ENCODE assay signal across 18 cellular contexts in the genomic region with DNA sequence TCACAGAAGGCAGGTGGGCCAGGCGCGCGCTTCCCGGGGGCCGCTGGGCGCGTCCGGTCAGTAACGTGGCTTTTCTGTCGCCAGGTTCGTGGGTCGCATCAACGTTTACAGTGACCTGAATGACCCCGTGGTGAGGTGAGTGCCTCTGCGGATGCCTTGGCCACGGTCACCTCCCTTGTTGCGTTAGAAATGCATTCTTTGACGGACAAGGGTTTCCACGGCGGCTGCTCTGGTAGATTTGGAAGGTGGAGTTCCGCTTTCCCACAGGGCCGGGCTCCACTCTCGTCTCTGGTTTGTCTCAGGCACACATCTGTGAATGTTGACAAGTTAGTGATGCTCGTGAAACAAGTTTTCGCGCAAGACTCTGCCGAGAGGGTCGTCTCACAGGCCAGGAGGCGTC.
DNase-seq lines count a peak whose midpoint lies in the region; ATAC-seq and TF ChIP-seq lines count a peak whose summit lies in the region.
"Had no signal": no experiment of that assay in that cellular context is flagged by ENCODE, and none has a peak within 500 bp of the region (broad histone marks: within the 10 kb centered on the region; RNA-seq: fewer than 3 reads in every experiment).

No MANE protein-coding gene starts in this region.

- H3K4me1 Mint-ChIP-seq in activated CD8-positive, alpha-beta memory T cell treated with anti-CD3 and anti-CD28 coated beads, Interleukin-2, amount 10 ng/mL, durations not matched to agents 7 days and 5 days: no peaks in the 10 kb centered on the region
- no peaks in the 10 kb centered on the region for H3K4me1 Mint-ChIP-seq in nephron progenitor cell
- H3K4me1 Mint-ChIP-seq in T-helper 2 cell treated with Interferon-gamma antibody and Interleukin-4, amounts not matched to agents 5 μg/mL and 100 μg/mL, for 36 hours (ENCODE audit: low read depth): no peaks in the 10 kb centered on the region
- H3K4me1 Mint-ChIP-seq: CD14-positive monocyte, H9 had no signal

- whole genome bisulfite sequencing in heart left ventricle, 4 donors: 64 to 80% (median 72%) methylated on average over 28 to 29 of the region's 29 CpGs
- 94 to 96% methylated on average over 29 of the region's 29 CpGs for WGBS in sigmoid colon, 2 donors

- peaks cover 33% of the 10 kb centered on the region for H3K36me3 Mint-ChIP-seq in activated CD8-positive, alpha-beta memory T cell treated with anti-CD3 and anti-CD28 coated beads, Interleukin-2, amount 10 ng/mL, durations not matched to agents 7 days and 5 days
- peaks cover 76% of the 10 kb centered on the region for H3K36me3 Mint-ChIP-seq in nephron progenitor cell (ENCODE audit: low read depth)
- peaks cover 49% of the 10 kb centered on the region for H3K36me3 Mint-ChIP-seq in T-helper 2 cell treated with Interferon-gamma antibody and Interleukin-4, amounts not matched to agents 5 μg/mL and 100 μg/mL, for 36 hours (ENCODE audit: low read depth)

- no peaks in the 10 kb centered on the region for H3K27me3 Mint-ChIP-seq in activated CD8-positive, alpha-beta memory T cell treated with anti-CD3 and anti-CD28 coated beads, Interleukin-2, amount 10 ng/mL, durations not matched to agents 7 days and 5 days
- peaks cover 2% of the 10 kb centered on the region for H3K27me3 Mint-ChIP-seq in nephron progenitor cell (ENCODE audit: low read depth, poor library complexity)
- no peaks in the 10 kb centered on the region for H3K27me3 Mint-ChIP-seq in T-helper 2 cell treated with Interferon-gamma antibody and Interleukin-4, amounts not matched to agents 5 μg/mL and 100 μg/mL, for 36 hours (ENCODE audit: low read depth)

- H3K27ac ChIP-seq in heart left ventricle (no peak overlapping the region), sigmoid colon (no peak overlapping the region)
- H3K27ac ChIP-seq: 22Rv1, HL-60 had no signal

- no peak overlapping the region for H3K4me3 Mint-ChIP-seq in activated CD8-positive, alpha-beta memory T cell treated with anti-CD3 and anti-CD28 coated beads, Interleukin-2, amount 10 ng/mL, durations not matched to agents 7 days and 5 days
- H3K4me3 Mint-ChIP-seq in nephron progenitor cell: no peak overlapping the region
- no peak overlapping the region for H3K4me3 Mint-ChIP-seq in T-helper 2 cell treated with Interferon-gamma antibody and Interleukin-4, amounts not matched to agents 5 μg/mL and 100 μg/mL, for 36 hours
- H3K4me3 Mint-ChIP-seq: CD14-positive monocyte; CD8-positive, alpha-beta T cell; H9 had no signal

- H3K9me3 ChIP-seq in heart left ventricle: no peaks in the 10 kb centered on the region
- H3K9me3 ChIP-seq in sigmoid colon: no peaks in the 10 kb centered on the region

- H3K9me3 Mint-ChIP-seq in activated CD8-positive, alpha-beta memory T cell treated with anti-CD3 and anti-CD28 coated beads, Interleukin-2, amount 10 ng/mL, durations not matched to agents 7 days and 5 days (ENCODE audit: low read depth): no peaks in the 10 kb centered on the region
- H3K9me3 Mint-ChIP-seq in nephron progenitor cell: peaks cover 38% of the 10 kb centered on the region
- no peaks in the 10 kb centered on the region for H3K9me3 Mint-ChIP-seq in T-helper 2 cell treated with Interferon-gamma antibody and Interleukin-4, amounts not matched to agents 5 μg/mL and 100 μg/mL, for 36 hours
- H3K9me3 Mint-ChIP-seq: CD8-positive, alpha-beta T cell had no signal

- H3K27me3 ChIP-seq in heart left ventricle (no peaks in the 10 kb centered on the region), sigmoid colon (no peaks in the 10 kb centered on the region)

- TF ChIP-seq POLR2A in heart left ventricle (IDR thresholded peaks at IDR 0.05) (no peak), sigmoid colon (IDR thresholded peaks at IDR 0.05) (no peak)

- H3K4me1 ChIP-seq in heart left ventricle (peaks cover 0 to 9% (median 0%) of the 10 kb centered on the region in 12 donors), sigmoid colon (no peaks in the 10 kb centered on the region)

- no peak overlapping the region for H3K27ac Mint-ChIP-seq in activated CD8-positive, alpha-beta memory T cell treated with anti-CD3 and anti-CD28 coated beads, Interleukin-2, amount 10 ng/mL, durations not matched to agents 7 days and 5 days
- peak overlapping the region; percentile 82 for H3K27ac Mint-ChIP-seq in nephron progenitor cell
- H3K27ac Mint-ChIP-seq in T-helper 2 cell treated with Interferon-gamma antibody and Interleukin-4, amounts not matched to agents 5 μg/mL and 100 μg/mL, for 36 hours: no peak overlapping the region
- H3K27ac Mint-ChIP-seq: CD8-positive, alpha-beta T cell had no signal

- DNase-seq in activated CD8-positive, alpha-beta memory T cell treated with anti-CD3 and anti-CD28 coated beads, Interleukin-2, amount 10 ng/mL, durations not matched to agents 7 days and 5 days: peak; percentile 25
- DNase-seq in activated CD8-positive, alpha-beta memory T cell treated with anti-CD3 and anti-CD28 coated beads, Interleukin-2, amount 50 U/mL, for 48 hours: no peak
- DNase-seq in heart left ventricle (peak in 1 of 5 donors; percentile 16), nephron progenitor cell (no peak), sigmoid colon (peak; percentile 52), NCI-H1092 (lab: John Stamatoyannopoulos, UW) (no peak), GM20000 (ENCODE audit: low spot score) (no peak)
- DNase-seq in T-helper 2 cell treated with Interferon-gamma antibody and Interleukin-4, amounts not matched to agents 5 μg/mL and 100 μg/mL, for 36 hours (ENCODE audit: low spot score): no peak
- DNase-seq: CD8-positive, alpha-beta T cell; COR-L47; DMS153; DMS79 treated with DMSO at 0.1 percent for 48 hours; EL; GOT3; H9 had no signal

- TF ChIP-seq EP300 in sigmoid colon (IDR thresholded peaks at IDR 0.05): no peak

- intact Hi-C loops in heart left ventricle (cut with DNase I) (loop anchor here in 3 of 10 donors (5.0 to 10.0 kb wide), 3 partner anchors 125 to 178 kb away; a partner anchor contains a TSS), sigmoid colon (cut with DNase I) (no loop called here)

- ATAC-seq in activated CD8-positive, alpha-beta memory T cell treated with anti-CD3 and anti-CD28 coated beads, Interleukin-2, amount 10 ng/mL, durations not matched to agents 7 days and 5 days: no peak
- ATAC-seq in heart left ventricle: peak in 3 of 4 donors; percentile 13 to 27 (median 17)
- ATAC-seq: CD8-positive, alpha-beta T cell had no signal

- H3K36me3 ChIP-seq in heart left ventricle (peaks cover 0 to 98% (median 79%) of the 10 kb centered on the region in 9 donors), sigmoid colon (peaks cover 16 to 66% (median 27%) of the 10 kb centered on the region in 4 donors)

- no peak overlapping the region for H3K4me3 ChIP-seq in heart left ventricle
- H3K4me3 ChIP-seq in sigmoid colon: no peak overlapping the region

- no peak for TF ChIP-seq CTCF in heart left ventricle (IDR thresholded peaks at IDR 0.05)
- no peak for TF ChIP-seq CTCF in nephron progenitor cell (IDR thresholded peaks at IDR 0.05)
- TF ChIP-seq CTCF in sigmoid colon (IDR thresholded peaks at IDR 0.05): no peak
- no peak for TF ChIP-seq CTCF in GM20000 (IDR thresholded peaks at IDR 0.05; ENCODE audit: extremely low read depth, missing control alignments)

- CTCF ChIA-PET in activated CD8-positive, alpha-beta memory T cell treated with anti-CD3 and anti-CD28 coated beads, Interleukin-2, amount 10 ng/mL, durations not matched to agents 7 days and 5 days (lab: Charles Lee): no interaction called here

Comparison
In these comparisons a context has a peak if more than half of its experiments do, and no peak if none do; other contexts are left out.
1. DNase-seq: peak in activated CD8-positive, alpha-beta memory T cell treated with anti-CD3 and anti-CD28 coated beads, Interleukin-2, amount 10 ng/mL, durations not matched to agents 7 days and 5 days (single experiment) and sigmoid colon (single experiment); none in activated CD8-positive, alpha-beta memory T cell treated with anti-CD3 and anti-CD28 coated beads, Interleukin-2, amount 50 U/mL, for 48 hours (single experiment), nephron progenitor cell (single experiment), T-helper 2 cell treated with Interferon-gamma antibody and Interleukin-4, amounts not matched to agents 5 μg/mL and 100 μg/mL, for 36 hours (single experiment), NCI-H1092 (single experiment) and GM20000 (single experiment).